Comparison of ENCODE assay signal across 13 cellular contexts in genomic region chr18:12777543-12777942, GRCh38.
A peak's percentile ranks its signal among the peaks of the same experiment; 100 is the strongest.
DNase-seq lines count a peak whose midpoint lies in the region; ATAC-seq and TF ChIP-seq lines count a peak whose summit lies in the region.
"Had no signal": no experiment of that assay in that cellular context is flagged by ENCODE, and none has a peak within 500 bp of the region (broad histone marks: within the 10 kb centered on the region; RNA-seq: fewer than 3 reads in every experiment).

No MANE protein-coding gene starts in this region.

- no peak overlapping the region for H3K27ac Mint-ChIP-seq in activated T-cell treated with anti-CD3 and anti-CD28 coated beads, Interleukin-2, amount 50 U/mL, for 72 hours

- 69 to 88% methylated on average over 15 of the region's 36 CpGs for WGBS in body of pancreas, 2 donors
- no CpG with 5 or more reads among the region's 36 CpGs for WGBS in iPS DF 6.9 (ENCODE audit: insufficient coverage, insufficient read length)

- peaks cover 8% of the 10 kb centered on the region for H3K4me1 Mint-ChIP-seq in activated T-cell treated with anti-CD3 and anti-CD28 coated beads, Interleukin-2, amount 50 U/mL, for 72 hours (ENCODE audit: low read depth)
- H3K4me1 Mint-ChIP-seq in activated T-cell treated with anti-CD3 and anti-CD28 coated beads, Interleukin-2, amount 50 U/mL, for 4 hours (ENCODE audit: low read depth): peaks cover 15% of the 10 kb centered on the region

- H3K9me3 Mint-ChIP-seq in activated T-cell treated with anti-CD3 and anti-CD28 coated beads, Interleukin-2, amount 50 U/mL, for 72 hours: peaks cover 0 to 4% of the 10 kb centered on the region in 2 donors
- H3K9me3 Mint-ChIP-seq in activated T-cell treated with anti-CD3 and anti-CD28 coated beads, Interleukin-2, amount 50 U/mL, for 4 hours: no peaks in the 10 kb centered on the region

- ATAC-seq in activated T-cell treated with anti-CD3 and anti-CD28 coated beads, Interleukin-2, amount 50 U/mL, for 72 hours (replicated peaks in 1 of 2): peak in 1 of 2 donors; percentile 48
- no peak for ATAC-seq in activated T-cell treated with anti-CD3 and anti-CD28 coated beads, Interleukin-2, amount 50 U/mL, for 4 hours
- ATAC-seq in body of pancreas: peak; percentile 30
- no peak for ATAC-seq in GM18867 (IDR thresholded peaks at IDR 0.05; ENCODE audit: unreplicated experiment)
- ATAC-seq in GM18498 (IDR thresholded peaks at IDR 0.05; ENCODE audit: unreplicated experiment): no peak

- no peak overlapping the region for H3K27ac ChIP-seq in body of pancreas
- no peak overlapping the region for H3K27ac ChIP-seq in iPS DF 6.9 (ENCODE audit: low read length)
- H3K27ac ChIP-seq in tibial artery: no peak overlapping the region
- H3K27ac ChIP-seq: heart right ventricle, thyroid gland had no signal

- H3K27me3 Mint-ChIP-seq in activated T-cell treated with anti-CD3 and anti-CD28 coated beads, Interleukin-2, amount 50 U/mL, for 72 hours (ENCODE audit: low read depth): no peaks in the 10 kb centered on the region
- H3K27me3 Mint-ChIP-seq in activated T-cell treated with anti-CD3 and anti-CD28 coated beads, Interleukin-2, amount 50 U/mL, for 4 hours (ENCODE audit: low read depth): no peaks in the 10 kb centered on the region

- peaks cover 4% of the 10 kb centered on the region in 2 donors for H3K36me3 Mint-ChIP-seq in activated T-cell treated with anti-CD3 and anti-CD28 coated beads, Interleukin-2, amount 50 U/mL, for 72 hours (ENCODE audit: insufficient read depth in 2 of 2)
- H3K36me3 Mint-ChIP-seq in activated T-cell treated with anti-CD3 and anti-CD28 coated beads, Interleukin-2, amount 50 U/mL, for 4 hours (ENCODE audit: insufficient read depth): no peaks in the 10 kb centered on the region

- no peak for DNase-seq in activated T-cell treated with anti-CD3 and anti-CD28 coated beads, Interleukin-2, amount 50 U/mL, for 72 hours
- DNase-seq in activated T-cell treated with anti-CD3 and anti-CD28 coated beads, Interleukin-2, amount 50 U/mL, for 4 hours: no peak
- DNase-seq in body of pancreas (no peak), iPS DF 6.9 (ENCODE audit: low read depth, low spot score) (no peak), tibial artery (no peak), GDM1 (lab: John Stamatoyannopoulos, UW) (no peak)
- DNase-seq: activated CD4-positive, alpha-beta T cell treated with anti-CD3 and anti-CD28 coated beads, Interleukin-2, amount 50 U/mL, for 4 hours; heart right ventricle; Karpas-422; NCI-H2081; thyroid gland had no signal

- no peak for TF ChIP-seq CTCF in body of pancreas (IDR thresholded peaks at IDR 0.05)
- no peak for TF ChIP-seq CTCF in tibial artery (IDR thresholded peaks at IDR 0.05)

- no peaks in the 10 kb centered on the region for H3K36me3 ChIP-seq in body of pancreas (replicated peaks in 1 of 2; ENCODE audit: insufficient read depth in 1 of 2, low read depth in 2 of 2)
- H3K36me3 ChIP-seq in iPS DF 6.9 (ENCODE audit: control insufficient read depth, insufficient read depth, low read length): no peaks in the 10 kb centered on the region
- H3K36me3 ChIP-seq in tibial artery: no peaks in the 10 kb centered on the region
- H3K36me3 ChIP-seq: heart right ventricle, thyroid gland had no signal

- H3K4me3 Mint-ChIP-seq in activated T-cell treated with anti-CD3 and anti-CD28 coated beads, Interleukin-2, amount 50 U/mL, for 72 hours: peak overlapping the region; percentile 59 to 68
- H3K4me3 Mint-ChIP-seq in activated T-cell treated with anti-CD3 and anti-CD28 coated beads, Interleukin-2, amount 50 U/mL, for 4 hours: no peak overlapping the region

- H3K9me3 ChIP-seq in body of pancreas: no peaks in the 10 kb centered on the region
- H3K9me3 ChIP-seq in iPS DF 6.9 (ENCODE audit: control insufficient read depth, insufficient read depth, low read length): no peaks in the 10 kb centered on the region
- H3K9me3 ChIP-seq in tibial artery: no peaks in the 10 kb centered on the region
- H3K9me3 ChIP-seq: heart right ventricle, thyroid gland had no signal

- H3K27me3 ChIP-seq in body of pancreas (no peaks in the 10 kb centered on the region), iPS DF 6.9 (ENCODE audit: control insufficient read depth, insufficient read depth, low read length) (no peaks in the 10 kb centered on the region), tibial artery (no peaks in the 10 kb centered on the region)
- H3K27me3 ChIP-seq: heart right ventricle, thyroid gland had no signal

- H3K4me1 ChIP-seq in body of pancreas: no peaks in the 10 kb centered on the region
- H3K4me1 ChIP-seq in iPS DF 6.9 (ENCODE audit: control insufficient read depth, insufficient read depth, low read length): peaks cover 1% of the 10 kb centered on the region; the same call in 1 of the 2 replicates
- no peaks in the 10 kb centered on the region for H3K4me1 ChIP-seq in tibial artery
- H3K4me1 ChIP-seq: heart right ventricle, thyroid gland had no signal

- intact Hi-C loops in body of pancreas (cut with DNase I): no loop called here
- intact Hi-C loops in tibial artery (cut with DNase I; ENCODE audit: low total_unique reads): no loop called here

- TF ChIP-seq POLR2A in body of pancreas (IDR thresholded peaks at IDR 0.05): no peak

- H3K4me3 ChIP-seq in body of pancreas: no peak overlapping the region
- peak overlapping the region; percentile 27; the same call in 1 of the 2 replicates for H3K4me3 ChIP-seq in iPS DF 6.9 (ENCODE audit: low read length)
- H3K4me3 ChIP-seq in tibial artery: peak overlapping the region; percentile 11 to 25
- H3K4me3 ChIP-seq: thyroid gland had no signal

Comparison
In these comparisons a context has a peak if more than half of its experiments do, and no peak if none do; other contexts are left out.
1. H3K4me3 ChIP-seq: peak in iPS DF 6.9 (single experiment) and tibial artery (2 of 2); none in body of pancreas (0 of 2).